10 cellular contexts compared by ENCODE assay signal in the genomic region with DNA sequence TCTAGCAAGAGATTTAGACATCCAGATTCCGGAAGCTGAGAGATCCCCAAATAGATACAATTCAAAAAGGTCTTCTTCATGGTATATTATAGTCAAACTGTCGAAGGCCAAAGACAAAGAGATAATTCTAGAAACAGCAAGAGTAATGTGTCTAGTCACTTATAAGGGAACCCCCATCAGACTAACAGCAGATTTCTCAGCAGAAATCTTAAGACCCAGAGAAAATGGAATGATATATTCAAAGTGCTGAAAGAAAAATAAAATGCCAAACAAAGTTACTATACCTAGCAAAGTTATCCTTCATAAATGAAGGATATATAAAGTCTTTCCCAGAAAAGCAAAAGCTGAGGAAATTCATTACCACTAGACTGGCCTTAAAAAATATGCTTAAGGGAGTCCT. TPM values are rescaled to one million over a fixed set of nuclear protein-coding genes. Genes with fewer than 3 reads are reported as not detected.
"Had no signal": no experiment of that assay in that cellular context is flagged by ENCODE, and none has a peak within 500 bp of the region (broad histone marks: within the 10 kb centered on the region; RNA-seq: fewer than 3 reads in every experiment).

No MANE protein-coding gene starts in this region.

- H3K27ac ChIP-seq: HL-60, KMS-11 had no signal

- H3K4me2 ChIP-seq: KMS-11 had no signal

- DNase-seq: IMR-90, KBM-7, KG1 had no signal

- H3K4me3 ChIP-seq: K562 had no signal

- ATAC-seq: K562 had no signal

- FAIRE-seq: HTR-8/SVneo, K562 had no signal

- H3K9ac ChIP-seq: KMS-11 had no signal

RNA-seq across cellular contexts. Expression of a gene that starts 36.1 kb away (rescaled TPM):
- total RNA-seq: HT-29, HT1080, IMR-90, K562 had no signal
- polyA plus RNA-seq: IgD-negative memory B cell, IMR-90, K562 had no signal
